In the genomic region with DNA sequence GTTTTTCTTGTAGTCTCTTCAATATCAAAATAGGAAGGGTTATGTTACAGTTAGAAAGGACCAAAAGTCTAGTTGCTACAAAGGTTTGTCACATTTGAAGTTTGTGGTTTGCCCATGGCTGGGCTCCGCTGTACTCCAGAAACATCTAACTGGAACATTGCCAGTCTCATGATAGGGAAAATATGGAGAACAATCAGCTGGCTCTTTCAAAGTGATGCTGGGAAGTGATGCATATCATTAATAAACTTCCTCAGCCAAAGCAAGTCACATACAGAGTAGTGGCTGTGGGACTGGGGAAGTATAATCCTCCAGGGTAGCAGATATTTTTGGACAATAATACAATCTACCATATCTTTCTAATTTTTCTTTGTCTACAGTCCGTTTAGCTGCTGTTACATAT, we compare ENCODE assay signal across 2 cellular contexts.
TF ChIP-seq lines count a peak whose summit lies in the region.

No MANE protein-coding gene starts in this region.

TF ChIP-seq in WTC11, 78 proteins besides CTCF, POLR2A, EP300 and RAD21:
- no peak for TF ChIP-seq IRF2 (CRISPR knock-in tag; IDR thresholded peaks at IDR 0.05; ENCODE audit: borderline replicate concordance, low read depth)
- TF ChIP-seq ZNF263 (CRISPR knock-in tag; IDR thresholded peaks at IDR 0.05; ENCODE audit: low read depth), result no peak
- TF ChIP-seq, protein P1, sequence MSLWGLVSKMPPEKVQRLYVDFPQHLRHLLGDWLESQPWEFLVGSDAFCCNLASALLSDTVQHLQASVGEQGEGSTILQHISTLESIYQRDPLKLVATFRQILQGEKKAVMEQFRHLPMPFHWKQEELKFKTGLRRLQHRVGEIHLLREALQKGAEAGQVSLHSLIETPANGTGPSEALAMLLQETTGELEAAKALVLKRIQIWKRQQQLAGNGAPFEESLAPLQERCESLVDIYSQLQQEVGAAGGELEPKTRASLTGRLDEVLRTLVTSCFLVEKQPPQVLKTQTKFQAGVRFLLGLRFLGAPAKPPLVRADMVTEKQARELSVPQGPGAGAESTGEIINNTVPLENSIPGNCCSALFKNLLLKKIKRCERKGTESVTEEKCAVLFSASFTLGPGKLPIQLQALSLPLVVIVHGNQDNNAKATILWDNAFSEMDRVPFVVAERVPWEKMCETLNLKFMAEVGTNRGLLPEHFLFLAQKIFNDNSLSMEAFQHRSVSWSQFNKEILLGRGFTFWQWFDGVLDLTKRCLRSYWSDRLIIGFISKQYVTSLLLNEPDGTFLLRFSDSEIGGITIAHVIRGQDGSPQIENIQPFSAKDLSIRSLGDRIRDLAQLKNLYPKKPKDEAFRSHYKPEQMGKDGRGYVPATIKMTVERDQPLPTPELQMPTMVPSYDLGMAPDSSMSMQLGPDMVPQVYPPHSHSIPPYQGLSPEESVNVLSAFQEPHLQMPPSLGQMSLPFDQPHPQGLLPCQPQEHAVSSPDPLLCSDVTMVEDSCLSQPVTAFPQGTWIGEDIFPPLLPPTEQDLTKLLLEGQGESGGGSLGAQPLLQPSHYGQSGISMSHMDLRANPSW (CRISPR knock-in tag; conservative IDR thresholded peaks at IDR 0.05; ENCODE audit: low read depth), result no peak
- TF ChIP-seq, protein P2, sequence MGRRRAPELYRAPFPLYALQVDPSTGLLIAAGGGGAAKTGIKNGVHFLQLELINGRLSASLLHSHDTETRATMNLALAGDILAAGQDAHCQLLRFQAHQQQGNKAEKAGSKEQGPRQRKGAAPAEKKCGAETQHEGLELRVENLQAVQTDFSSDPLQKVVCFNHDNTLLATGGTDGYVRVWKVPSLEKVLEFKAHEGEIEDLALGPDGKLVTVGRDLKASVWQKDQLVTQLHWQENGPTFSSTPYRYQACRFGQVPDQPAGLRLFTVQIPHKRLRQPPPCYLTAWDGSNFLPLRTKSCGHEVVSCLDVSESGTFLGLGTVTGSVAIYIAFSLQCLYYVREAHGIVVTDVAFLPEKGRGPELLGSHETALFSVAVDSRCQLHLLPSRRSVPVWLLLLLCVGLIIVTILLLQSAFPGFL (CRISPR knock-in tag; IDR thresholded peaks at IDR 0.05; ENCODE audit: borderline replicate concordance), result no peak
- TF ChIP-seq OVOL2 (CRISPR knock-in tag; IDR thresholded peaks at IDR 0.05; ENCODE audit: borderline replicate concordance), result no peak
- no peak for TF ChIP-seq RORB (CRISPR knock-in tag; IDR thresholded peaks at IDR 0.05)
- TF ChIP-seq, protein P3, sequence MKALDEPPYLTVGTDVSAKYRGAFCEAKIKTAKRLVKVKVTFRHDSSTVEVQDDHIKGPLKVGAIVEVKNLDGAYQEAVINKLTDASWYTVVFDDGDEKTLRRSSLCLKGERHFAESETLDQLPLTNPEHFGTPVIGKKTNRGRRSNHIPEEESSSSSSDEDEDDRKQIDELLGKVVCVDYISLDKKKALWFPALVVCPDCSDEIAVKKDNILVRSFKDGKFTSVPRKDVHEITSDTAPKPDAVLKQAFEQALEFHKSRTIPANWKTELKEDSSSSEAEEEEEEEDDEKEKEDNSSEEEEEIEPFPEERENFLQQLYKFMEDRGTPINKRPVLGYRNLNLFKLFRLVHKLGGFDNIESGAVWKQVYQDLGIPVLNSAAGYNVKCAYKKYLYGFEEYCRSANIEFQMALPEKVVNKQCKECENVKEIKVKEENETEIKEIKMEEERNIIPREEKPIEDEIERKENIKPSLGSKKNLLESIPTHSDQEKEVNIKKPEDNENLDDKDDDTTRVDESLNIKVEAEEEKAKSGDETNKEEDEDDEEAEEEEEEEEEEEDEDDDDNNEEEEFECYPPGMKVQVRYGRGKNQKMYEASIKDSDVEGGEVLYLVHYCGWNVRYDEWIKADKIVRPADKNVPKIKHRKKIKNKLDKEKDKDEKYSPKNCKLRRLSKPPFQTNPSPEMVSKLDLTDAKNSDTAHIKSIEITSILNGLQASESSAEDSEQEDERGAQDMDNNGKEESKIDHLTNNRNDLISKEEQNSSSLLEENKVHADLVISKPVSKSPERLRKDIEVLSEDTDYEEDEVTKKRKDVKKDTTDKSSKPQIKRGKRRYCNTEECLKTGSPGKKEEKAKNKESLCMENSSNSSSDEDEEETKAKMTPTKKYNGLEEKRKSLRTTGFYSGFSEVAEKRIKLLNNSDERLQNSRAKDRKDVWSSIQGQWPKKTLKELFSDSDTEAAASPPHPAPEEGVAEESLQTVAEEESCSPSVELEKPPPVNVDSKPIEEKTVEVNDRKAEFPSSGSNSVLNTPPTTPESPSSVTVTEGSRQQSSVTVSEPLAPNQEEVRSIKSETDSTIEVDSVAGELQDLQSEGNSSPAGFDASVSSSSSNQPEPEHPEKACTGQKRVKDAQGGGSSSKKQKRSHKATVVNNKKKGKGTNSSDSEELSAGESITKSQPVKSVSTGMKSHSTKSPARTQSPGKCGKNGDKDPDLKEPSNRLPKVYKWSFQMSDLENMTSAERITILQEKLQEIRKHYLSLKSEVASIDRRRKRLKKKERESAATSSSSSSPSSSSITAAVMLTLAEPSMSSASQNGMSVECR (CRISPR knock-in tag; IDR thresholded peaks at IDR 0.05; ENCODE audit: borderline replicate concordance), result no peak

TF ChIP-seq in HepG2, 621 proteins besides CTCF, POLR2A, EP300 and RAD21:
- no peak for TF ChIP-seq IKZF4 (CRISPR knock-in tag; IDR thresholded peaks at IDR 0.05; ENCODE audit: borderline replicate concordance, low read depth, not compliant biosample characterization)
- 0 out of 2 replicates have a peak, but pooled peaks have one; percentile 0 for TF ChIP-seq ZNF331 (CRISPR knock-in tag; IDR thresholded peaks at IDR 0.05)
